ENCODE assay signal across 8 cellular contexts in the genomic region with DNA sequence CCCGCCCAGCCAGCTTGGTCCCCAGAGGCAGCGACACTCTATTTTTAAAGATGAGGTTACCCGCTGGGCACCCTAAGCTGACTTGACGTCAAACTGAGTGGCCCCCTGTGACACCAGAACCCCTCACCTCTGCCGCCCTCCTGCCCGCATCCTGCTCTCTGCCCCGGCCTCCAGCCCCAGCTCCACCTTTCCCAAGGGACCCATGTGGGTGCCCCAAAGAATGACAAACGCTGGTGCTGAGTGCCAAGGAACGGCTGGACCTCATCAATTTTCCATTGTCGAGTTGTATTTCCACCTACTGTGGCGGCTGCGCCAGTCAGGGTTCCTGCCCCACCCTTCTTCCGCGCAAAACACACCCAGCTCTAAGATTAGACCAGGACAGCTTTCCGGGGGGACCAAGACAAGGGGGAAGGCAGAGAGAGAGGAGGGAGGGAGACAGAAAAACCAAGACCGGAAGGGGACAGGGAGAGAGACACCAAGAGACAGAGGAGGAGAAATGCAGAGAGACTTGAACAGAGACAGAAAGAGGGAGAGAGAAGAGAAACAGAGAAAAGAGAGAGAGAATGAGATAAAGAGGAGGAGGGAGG. TPM values are rescaled to one million over a fixed set of nuclear protein-coding genes. Genes with fewer than 3 reads are reported as not detected.
DNase-seq lines count a peak whose midpoint lies in the region; FAIRE-seq and TF ChIP-seq lines count a peak whose summit lies in the region.

No MANE protein-coding gene starts in this region.

- 69% methylated on average over 16 of the region's 16 CpGs for WGBS in hepatocyte (ENCODE audit: low lambda C conversion rate, missing lambda C conversion rate)

- H3K4me1 ChIP-seq in hepatocyte (ENCODE audit: insufficient read depth) (no peaks in the 10 kb centered on the region), subcutaneous abdominal adipose tissue (ENCODE audit: control insufficient read depth in 5 of 5, insufficient read depth in 5 of 5, low read length in 5 of 5) (peaks cover 0 to 25% (median 20%) of the 10 kb centered on the region in 5 donors)

- H3K27me3 ChIP-seq in hepatocyte = no peaks in the 10 kb centered on the region
- peaks cover 0 to 6% (median 0%) of the 10 kb centered on the region in 5 donors for H3K27me3 ChIP-seq in subcutaneous abdominal adipose tissue (ENCODE audit: control insufficient read depth in 5 of 5, insufficient read depth in 4 of 5, low read length in 5 of 5)

- H3K79me2 ChIP-seq in hepatocyte = peaks cover 5% of the 10 kb centered on the region

- peak overlapping the region in 3 of 5 donors; percentile 10 to 66 (median 45) for H3K9ac ChIP-seq in subcutaneous abdominal adipose tissue (ENCODE audit: low read length in 5 of 5)

- peak overlapping the region; percentile 81 for H3K4me2 ChIP-seq in hepatocyte

- TF ChIP-seq CTCF in hepatocyte (IDR thresholded peaks at IDR 0.05; ENCODE audit: poor library complexity) (no peak), GM13976 (IDR thresholded peaks at IDR 0.05; ENCODE audit: borderline replicate concordance, control extremely low read depth, extremely low read depth, insufficient read depth, missing control alignments) (no peak)

- H3K4me3 ChIP-seq in hepatocyte = no peak overlapping the region
- peak overlapping the region; percentile 60 to 72 (median 65) for H3K4me3 ChIP-seq in subcutaneous abdominal adipose tissue (ENCODE audit: low read depth in 1 of 5, low read length in 5 of 5)

- peak overlapping the region; percentile 96 for H3K4me3 Mint-ChIP-seq in activated T-cell treated with anti-CD3 and anti-CD28 coated beads, Interleukin-2, amount 50 U/mL, for 24 hours

- H3K27ac Mint-ChIP-seq in activated T-cell treated with anti-CD3 and anti-CD28 coated beads, Interleukin-2, amount 50 U/mL, for 24 hours = peak overlapping the region; percentile 92

- H3K27ac ChIP-seq in hepatocyte = no peak overlapping the region
- H3K27ac ChIP-seq in subcutaneous abdominal adipose tissue (ENCODE audit: low read depth, low read length) = peak overlapping the region; percentile 54

- FAIRE-seq in frontal cortex (lab: Jason Lieb, UNC) = no peak

- peaks cover 52% of the 10 kb centered on the region for H3K36me3 Mint-ChIP-seq in activated T-cell treated with anti-CD3 and anti-CD28 coated beads, Interleukin-2, amount 50 U/mL, for 24 hours (ENCODE audit: low read depth)

- no peaks in the 10 kb centered on the region for H3K9me3 Mint-ChIP-seq in activated T-cell treated with anti-CD3 and anti-CD28 coated beads, Interleukin-2, amount 50 U/mL, for 24 hours

- H3K27me3 Mint-ChIP-seq in activated T-cell treated with anti-CD3 and anti-CD28 coated beads, Interleukin-2, amount 50 U/mL, for 24 hours = no peaks in the 10 kb centered on the region

- H3K9me3 ChIP-seq in hepatocyte (ENCODE audit: low read depth) = no peaks in the 10 kb centered on the region
- H3K9me3 ChIP-seq in subcutaneous abdominal adipose tissue (ENCODE audit: control insufficient read depth in 5 of 5, low read length in 5 of 5) = no peaks in the 10 kb centered on the region

- no peaks in the 10 kb centered on the region for H3K36me3 ChIP-seq in hepatocyte (replicated peaks; ENCODE audit: insufficient read depth, low read depth)
- H3K36me3 ChIP-seq in subcutaneous abdominal adipose tissue (ENCODE audit: control insufficient read depth in 5 of 5, insufficient read depth in 5 of 5, low read length in 5 of 5) = no peaks in the 10 kb centered on the region

- no peak overlapping the region for H2AFZ ChIP-seq in hepatocyte

- peak; percentile 16 for DNase-seq in activated naive CD4-positive, alpha-beta T cell treated with Interleukin-2 at 50 U/mL for 16 hours
- no peak for DNase-seq in activated naive CD4-positive, alpha-beta T cell treated with anti-CD3 and anti-CD28 coated beads, Interleukin-2, amount 50 U/mL, for 16 hours
- DNase-seq in activated T-cell treated with anti-CD3 and anti-CD28 coated beads, Interleukin-2, amount 50 U/mL, for 24 hours = peak; percentile 34
- no peak for DNase-seq in hepatocyte (ENCODE audit: low spot score)
- no peak for DNase-seq in GM13976 (ENCODE audit: low spot score)
- DNase-seq in frontal cortex (ENCODE audit: low spot score in 2 of 2) = no peak
- no peak for DNase-seq in germinal center (ENCODE audit: low spot score)

- H3K4me1 Mint-ChIP-seq in activated T-cell treated with anti-CD3 and anti-CD28 coated beads, Interleukin-2, amount 50 U/mL, for 24 hours (ENCODE audit: low read depth) = peaks cover 57% of the 10 kb centered on the region

- H3K9me2 ChIP-seq in hepatocyte (replicated peaks; ENCODE audit: insufficient read depth) = no peaks in the 10 kb centered on the region

- no peaks in the 10 kb centered on the region for H4K20me1 ChIP-seq in hepatocyte (ENCODE audit: insufficient read depth, poor library complexity, severe bottlenecking)

- in situ Hi-C loops in GM13976 (cut with MboI; ENCODE audit: low sequenced_read_pairs, unreplicated experiment) = no loop called here

RNA-seq across cellular contexts. Expression of a gene that starts 2.0 kb away (rescaled TPM):
- total RNA-seq in hepatocyte (18.2 and 18.5 TPM in 2 replicates), frontal cortex (14.3 TPM)
- polyA plus RNA-seq in hepatocyte = 10.7 and 12.1 TPM in 2 replicates

Comparison
In these comparisons a context has a peak if more than half of its experiments do, and no peak if none do; other contexts are left out.
1. DNase-seq: peak in activated naive CD4-positive, alpha-beta T cell treated with Interleukin-2 at 50 U/mL for 16 hours (single experiment) and activated T-cell treated with anti-CD3 and anti-CD28 coated beads, Interleukin-2, amount 50 U/mL, for 24 hours (single experiment); none in activated naive CD4-positive, alpha-beta T cell treated with anti-CD3 and anti-CD28 coated beads, Interleukin-2, amount 50 U/mL, for 16 hours (single experiment), hepatocyte (single experiment), GM13976 (single experiment), frontal cortex (0 of 2) and germinal center (single experiment).